Comparison of ENCODE assay signal across 11 cellular contexts in the genomic region with DNA sequence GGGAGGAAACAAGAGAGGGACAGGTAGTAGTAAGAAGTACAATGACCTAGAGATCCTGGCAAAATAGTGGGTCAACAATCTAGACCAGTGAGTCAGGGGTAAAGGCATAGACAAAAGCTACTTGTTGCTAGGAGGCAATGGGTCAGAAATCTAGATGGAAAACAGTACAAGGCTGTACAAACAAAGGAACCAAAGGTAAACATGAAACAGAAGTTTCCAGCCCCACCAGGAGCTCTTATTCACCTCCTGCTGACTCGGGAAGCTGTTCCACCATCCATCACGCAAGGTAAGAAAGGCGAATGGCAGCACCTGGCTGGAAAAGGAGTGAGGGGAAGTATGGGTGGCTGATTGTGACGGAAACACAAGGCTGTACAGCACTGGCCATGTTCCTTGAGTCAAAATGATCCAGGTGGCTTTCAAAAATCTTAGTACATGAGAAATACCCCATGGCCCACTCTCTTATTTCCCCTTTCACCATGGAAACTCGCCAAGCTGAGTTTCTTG.
A peak's percentile ranks its signal among the peaks of the same experiment; 100 is the strongest.
DNase-seq lines count a peak whose midpoint lies in the region; ATAC-seq and TF ChIP-seq lines count a peak whose summit lies in the region.
"Had no signal": no experiment of that assay in that cellular context is flagged by ENCODE, and none has a peak within 500 bp of the region (broad histone marks: within the 10 kb centered on the region; RNA-seq: fewer than 3 reads in every experiment).

No MANE protein-coding gene starts in this region.

- H3K27ac ChIP-seq in naive thymus-derived CD4-positive, alpha-beta T cell (ENCODE audit: low read depth, low read length) = no peak overlapping the region
- H3K27ac ChIP-seq in SJCRH30 = no peak overlapping the region

- H3K4me3 Mint-ChIP-seq in osteocyte (ENCODE audit: unreplicated experiment) = no peak overlapping the region
- H3K4me3 Mint-ChIP-seq in naive thymus-derived CD4-positive, alpha-beta T cell = no peak overlapping the region

- no peak overlapping the region for H3K4me3 ChIP-seq in epithelial cell of esophagus (ENCODE audit: low read length)
- no peak overlapping the region for H3K4me3 ChIP-seq in naive thymus-derived CD4-positive, alpha-beta T cell (ENCODE audit: low read length)
- H3K4me3 ChIP-seq in SJCRH30 = no peak overlapping the region

- TF ChIP-seq CTCF in epithelial cell of esophagus (IDR thresholded peaks at IDR 0.05; ENCODE audit: insufficient read depth, low read depth, low read length, missing control alignments) (no peak), osteocyte (IDR thresholded peaks at IDR 0.05) (no peak)

- intact Hi-C loops in naive thymus-derived CD4-positive, alpha-beta T cell (cut with micrococcal nuclease) = no loop called here

- no peaks in the 10 kb centered on the region for H3K9me3 ChIP-seq in naive thymus-derived CD4-positive, alpha-beta T cell (ENCODE audit: control insufficient read depth in 2 of 3, low read length in 3 of 3)
- H3K9me3 ChIP-seq in SJCRH30 (replicated peaks) = no peaks in the 10 kb centered on the region

- no peaks in the 10 kb centered on the region for H3K27me3 ChIP-seq in naive thymus-derived CD4-positive, alpha-beta T cell (ENCODE audit: control insufficient read depth in 2 of 2, insufficient read depth in 2 of 2, low read length in 2 of 2)
- H3K27me3 ChIP-seq in SJCRH30 = no peaks in the 10 kb centered on the region

- H3K36me3 ChIP-seq in naive thymus-derived CD4-positive, alpha-beta T cell (ENCODE audit: control insufficient read depth in 2 of 3, insufficient read depth in 3 of 3, low read length in 3 of 3) = no peaks in the 10 kb centered on the region
- no peaks in the 10 kb centered on the region for H3K36me3 ChIP-seq in SJCRH30

- no peak for ATAC-seq in naive thymus-derived CD4-positive, alpha-beta T cell
- ATAC-seq in HG03460 (IDR thresholded peaks at IDR 0.05; ENCODE audit: unreplicated experiment) = no peak

- no peaks in the 10 kb centered on the region for H3K4me1 ChIP-seq in naive thymus-derived CD4-positive, alpha-beta T cell (ENCODE audit: control insufficient read depth in 2 of 2, insufficient read depth in 2 of 2, low read length in 2 of 2)
- H3K4me1 ChIP-seq in SJCRH30 = peaks cover 16% of the 10 kb centered on the region

- peaks cover 30% of the 10 kb centered on the region for H3K4me1 Mint-ChIP-seq in osteocyte (ENCODE audit: unreplicated experiment)
- peaks cover 0 to 14% (median 0%) of the 10 kb centered on the region in 7 donors for H3K4me1 Mint-ChIP-seq in naive thymus-derived CD4-positive, alpha-beta T cell

- peak overlapping the region; percentile 15 for H3K27ac Mint-ChIP-seq in osteocyte (ENCODE audit: unreplicated experiment)
- H3K27ac Mint-ChIP-seq in naive thymus-derived CD4-positive, alpha-beta T cell = no peak overlapping the region

- H3K27me3 Mint-ChIP-seq in osteocyte (ENCODE audit: unreplicated experiment) = no peaks in the 10 kb centered on the region
- H3K27me3 Mint-ChIP-seq in naive thymus-derived CD4-positive, alpha-beta T cell = peaks cover 5 to 40% (median 28%) of the 10 kb centered on the region in 5 donors

- H3K36me3 Mint-ChIP-seq in osteocyte (ENCODE audit: unreplicated experiment) = no peaks in the 10 kb centered on the region
- H3K36me3 Mint-ChIP-seq in naive thymus-derived CD4-positive, alpha-beta T cell = no peaks in the 10 kb centered on the region

- DNase-seq in ELR (ENCODE audit: low read depth) = peak; percentile 79
- peak; percentile 48 for DNase-seq in NCI-H748 treated with DMSO at 0.1 percent for 48 hours (lab: John Stamatoyannopoulos, UW)
- DNase-seq in epithelial cell of esophagus (ENCODE audit: low read depth) = peak; percentile 91
- no peak for DNase-seq in osteocyte (ENCODE audit: extremely low spot score, unreplicated experiment)
- no peak for DNase-seq in naive thymus-derived CD4-positive, alpha-beta T cell
- no peak for DNase-seq in SJCRH30
- DNase-seq in amygdala (lab: John Stamatoyannopoulos, UW) = no peak
- DNase-seq: DMS 273 treated with DMSO at 0.1 percent for 48 hours; NCI-H1105 treated with DMSO at 0.1 percent for 48 hours; stimulated activated CD4-positive, alpha-beta T cell treated with anti-CD3 and anti-CD28 coated beads, Interleukin-12 subunit alpha, Interleukin-12 subunit beta, amount 100 ng/mL, for 4 hours had no signal

- POLR2A ChIA-PET in naive thymus-derived CD4-positive, alpha-beta T cell (lab: Charles Lee) = no interaction called here

- CTCF ChIA-PET in naive thymus-derived CD4-positive, alpha-beta T cell (lab: Charles Lee) = no interaction called here

- H3K9me3 Mint-ChIP-seq in osteocyte (ENCODE audit: unreplicated experiment) = peaks cover 4% of the 10 kb centered on the region
- peaks cover 0 to 5% (median 0%) of the 10 kb centered on the region in 11 donors for H3K9me3 Mint-ChIP-seq in naive thymus-derived CD4-positive, alpha-beta T cell

Comparison
In these comparisons a context has a peak if more than half of its experiments do, and no peak if none do; other contexts are left out.
1. DNase-seq: peak in ELR (single experiment), NCI-H748 treated with DMSO at 0.1 percent for 48 hours (single experiment) and epithelial cell of esophagus (single experiment); none in osteocyte (single experiment), naive thymus-derived CD4-positive, alpha-beta T cell (0 of 9), SJCRH30 (0 of 2) and amygdala (0 of 56).